Comparison of ENCODE assay signal across 19 cellular contexts in genomic region chr5:149441194-149441753, GRCh38.
"Had no signal": no experiment of that assay in that cellular context is flagged by ENCODE, and none has a peak within 500 bp of the region (broad histone marks: within the 10 kb centered on the region; RNA-seq: fewer than 3 reads in every experiment).

No MANE protein-coding gene starts in this region.

- FAIRE-seq: endometrium, pancreas, TTC549 had no signal

- H3K27ac ChIP-seq: body of pancreas, pancreas, tibial artery had no signal

- H3K4me1 ChIP-seq: colonic mucosa, pancreas had no signal

- H3K9me3 ChIP-seq: body of pancreas, colonic mucosa, pancreas, sigmoid colon, tibial artery had no signal

- ATAC-seq: activated CD8-positive, alpha-beta T cell treated with anti-CD3 and anti-CD28 coated beads, Interleukin-2, amount 10 ng/mL, durations not matched to agents 7 days and 5 days; activated T-cell treated with anti-CD3 and anti-CD28 coated beads, Interleukin-2, amount 50 U/mL, for 72 hours; body of pancreas; pancreas; stimulated activated memory B cell treated with anti-CD40 and anti-IgM and Interleukin-4, amounts not matched to agents 10 μg/mL and 1 μg/mL and 100 μg/mL, for 72 hours had no signal

- H3K4me3 ChIP-seq: body of pancreas, colonic mucosa, pancreas, sigmoid colon, tibial artery had no signal

- H3K36me3 ChIP-seq: colonic mucosa, pancreas, sigmoid colon, tibial artery had no signal

- DNase-seq: activated B cell treated with CpG ODN at 0.5 μM for 24 hours; activated CD4-positive, alpha-beta T cell treated with anti-CD3 and anti-CD28 coated beads, Interleukin-2, amount 10 ng/mL, durations not matched to agents 24 days and 14 days; activated CD8-positive, alpha-beta memory T cell treated with anti-CD3 and anti-CD28 coated beads, Interleukin-2, amount 50 U/mL, for 4 hours; activated CD8-positive, alpha-beta T cell treated with anti-CD3 and anti-CD28 coated beads, Interleukin-2, amount 10 ng/mL, durations not matched to agents 7 days and 5 days; activated gamma-delta T cell; activated T-cell treated with anti-CD3 and anti-CD28 coated beads, Interleukin-2, amount 50 U/mL, for 72 hours; amniotic stem cell; body of pancreas; central memory CD4-positive, alpha-beta T cell; colonic mucosa; foreskin melanocyte; sigmoid colon; stimulated activated CD4-positive, alpha-beta T cell treated with anti-CD3 and anti-CD28 coated beads, Interleukin-2, amount 100 ng/mL, for 24 hours; SW 1271; tibial artery had no signal

- H3K27me3 ChIP-seq: body of pancreas, colonic mucosa, pancreas, sigmoid colon, tibial artery had no signal
